In the genomic region with DNA sequence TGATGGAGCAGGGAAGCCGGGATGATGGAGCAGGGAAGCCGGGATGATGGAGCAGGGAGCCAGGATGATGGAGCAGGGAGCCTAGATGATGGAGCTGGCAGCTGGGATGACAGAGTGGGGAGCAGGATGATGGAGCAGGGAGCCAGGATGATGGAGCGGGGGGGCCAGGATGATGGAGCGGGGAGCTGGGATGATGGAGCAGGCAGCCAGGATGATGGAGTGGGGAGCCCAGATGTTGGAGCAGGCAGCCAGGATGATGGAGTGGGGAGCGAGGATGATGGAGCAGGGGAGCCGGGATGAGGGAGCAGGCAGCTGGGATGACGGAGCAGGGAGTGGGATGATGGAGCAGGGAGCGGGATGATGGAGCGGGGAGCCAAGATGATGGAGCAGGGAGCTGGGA, we compare ENCODE assay signal across 14 cellular contexts. TPM values are rescaled to one million over a fixed set of nuclear protein-coding genes. Genes with fewer than 3 reads are reported as not detected.
DNase-seq lines count a peak whose midpoint lies in the region; ATAC-seq, FAIRE-seq and TF ChIP-seq lines count a peak whose summit lies in the region.
"Had no signal": no experiment of that assay in that cellular context is flagged by ENCODE, and none has a peak within 500 bp of the region (broad histone marks: within the 10 kb centered on the region; RNA-seq: fewer than 3 reads in every experiment).

No MANE protein-coding gene starts in this region.

- no peak overlapping the region for H2AFZ ChIP-seq in DND-41 (ENCODE audit: low read depth, low read length)
- H2AFZ ChIP-seq in mesenchymal stem cell (ENCODE audit: low read depth, low read length), result no peak overlapping the region

- DNase-seq in A549 (ENCODE audit: low read depth in 1 of 2, low spot score in 1 of 2) (no peak), DND-41 (no peak), mesenchymal stem cell (no peak), NCI-H1048 (lab: John Stamatoyannopoulos, UW) (no peak), COLO668 (lab: John Stamatoyannopoulos, UW; ENCODE audit: unreplicated experiment) (no peak)
- DNase-seq in activated naive CD4-positive, alpha-beta T cell treated with anti-CD3 and anti-CD28 coated beads, Interleukin-2, amount 50 U/mL, for 72 hours (ENCODE audit: low spot score in 2 of 2), result no peak
- DNase-seq: NCI-H1436 treated with DMSO at 0.1 percent for 48 hours; NCI-H69; SHP77 treated with DMSO at 0.1 percent for 48 hours; stimulated activated CD4-positive, alpha-beta T cell treated with anti-CD3 and anti-CD28 coated beads, Interleukin-2, amount 100 ng/mL, for 24 hours had no signal

- no peak overlapping the region for H2BK5ac ChIP-seq in mesenchymal stem cell (ENCODE audit: low read depth, low read length, poor library complexity, severe bottlenecking)

- ATAC-seq in A549 (no peak), DND-41 (ENCODE audit: insufficient read depth, low read depth) (no peak), GM18502 (IDR thresholded peaks at IDR 0.05; ENCODE audit: poor library complexity, unreplicated experiment) (no peak), HG03469 (IDR thresholded peaks at IDR 0.05; ENCODE audit: unreplicated experiment) (no peak)
- no peak for ATAC-seq in activated naive CD4-positive, alpha-beta T cell treated with anti-CD3 and anti-CD28 coated beads, Interleukin-2, amount 50 U/mL, for 72 hours
- ATAC-seq: esophagus mucosa had no signal

- peak overlapping the region; percentile 62 for H4K91ac ChIP-seq in mesenchymal stem cell (ENCODE audit: low read length)

- peaks cover 95% of the 10 kb centered on the region for H3K79me2 ChIP-seq in DND-41 (ENCODE audit: insufficient read depth, low read length)

- TF ChIP-seq RAD21 in A549 (conservative IDR thresholded peaks at IDR 0.05 in 1 of 2, IDR thresholded peaks at IDR 0.05 in 1 of 2), result no peak

- no peak for FAIRE-seq in A549 (lab: Jason Lieb, UNC)

- CTCF ChIA-PET in A549 (lab: Yijun Ruan, JAX), result interaction anchor here (0.7 to 3.5 kb wide), 5 partner anchors 9 to 40 kb away, joined by 4 to 13 read pairs (median 4); no protein-coding TSS in a partner anchor

- 0 out of 3 replicates have a peak, but pooled peaks cover 3% of the 10 kb centered on the region for H3K9me3 ChIP-seq in A549
- peaks cover 4% of the 10 kb centered on the region for H3K9me3 ChIP-seq in DND-41 (ENCODE audit: insufficient read depth, low read length, severe bottlenecking)
- no peaks in the 10 kb centered on the region for H3K9me3 ChIP-seq in mesenchymal stem cell (ENCODE audit: control insufficient read depth, low read length)

- TF ChIP-seq CTCF in A549 (IDR thresholded peaks at IDR 0.05), result no peak
- no peak for TF ChIP-seq CTCF in DND-41 (IDR thresholded peaks at IDR 0.05; ENCODE audit: borderline replicate concordance, extremely low read depth, low read length, poor library complexity, severe bottlenecking)

- H3K9ac ChIP-seq in DND-41 (ENCODE audit: low read depth, low read length), result peak overlapping the region; percentile 66; the same call in 1 of the 2 replicates
- no peak overlapping the region for H3K9ac ChIP-seq in mesenchymal stem cell (ENCODE audit: low read length)

- peak overlapping the region; percentile 8 for H2AK5ac ChIP-seq in mesenchymal stem cell (ENCODE audit: low read length, severe bottlenecking)

- H3K4me3 ChIP-seq in A549, result no peak overlapping the region
- H3K4me3 ChIP-seq in DND-41 (ENCODE audit: low read depth in 1 of 2, low read length in 2 of 2), result peak overlapping the region in 1 of 2 experiments; percentile 44; a peak in 2 of 4 replicates
- H3K4me3 ChIP-seq in mesenchymal stem cell (ENCODE audit: insufficient read depth in 1 of 2, low read depth in 1 of 2, low read length in 2 of 2), result no peak overlapping the region

- peaks cover 44% of the 10 kb centered on the region for H3K36me3 ChIP-seq in DND-41 (ENCODE audit: insufficient read depth, low read length)
- H3K36me3 ChIP-seq in mesenchymal stem cell (ENCODE audit: control insufficient read depth in 1 of 2, insufficient read depth in 2 of 2, low read depth in 1 of 2, low read length in 2 of 2), result peaks cover 0 to 15% of the 10 kb centered on the region in 2 experiments

- peak overlapping the region; percentile 33 to 34 for H3K18ac ChIP-seq in mesenchymal stem cell (ENCODE audit: low read depth in 1 of 2, low read length in 2 of 2)

- no peak overlapping the region for H2BK120ac ChIP-seq in mesenchymal stem cell (ENCODE audit: low read depth, low read length)

- H3K79me1 ChIP-seq in mesenchymal stem cell (replicated peaks; ENCODE audit: low read length, poor library complexity, severe bottlenecking), result peaks cover 17% of the 10 kb centered on the region

- peaks cover 12 to 15% of the 10 kb centered on the region in 2 donors for H3K9me3 Mint-ChIP-seq in activated naive CD4-positive, alpha-beta T cell treated with anti-CD3 and anti-CD28 coated beads, Interleukin-2, amount 50 U/mL, for 72 hours

- TF ChIP-seq EP300 in A549 (IDR thresholded peaks at IDR 0.05), result no peak

- TF ChIP-seq POLR2A in A549 (IDR thresholded peaks at IDR 0.05; ENCODE audit: low read length), result no peak

- H3K27ac ChIP-seq in A549, result peak overlapping the region; percentile 86 to 94
- H3K27ac ChIP-seq in DND-41 (ENCODE audit: low read length), result peak overlapping the region; percentile 96
- H3K27ac ChIP-seq in mesenchymal stem cell (ENCODE audit: low read length, poor library complexity, severe bottlenecking), result peak overlapping the region; percentile 10
- H3K27ac ChIP-seq: VCaP had no signal

- no peak overlapping the region for H3K23ac ChIP-seq in mesenchymal stem cell (ENCODE audit: low read length in 2 of 2)

- H2BK12ac ChIP-seq in mesenchymal stem cell (ENCODE audit: low read length in 2 of 2), result peak overlapping the region in 1 of 2 experiments; percentile 19

- 87% methylated on average over 9 of the region's 9 CpGs for WGBS in A549 (ENCODE audit: missing lambda C conversion rate)
- WGBS in mesenchymal stem cell, result 98% methylated on average over 9 of the region's 9 CpGs

- H2BK15ac ChIP-seq in mesenchymal stem cell (ENCODE audit: low read depth, poor library complexity, severe bottlenecking), result peak overlapping the region; percentile 28

- H3K27ac Mint-ChIP-seq in activated naive CD4-positive, alpha-beta T cell treated with anti-CD3 and anti-CD28 coated beads, Interleukin-2, amount 50 U/mL, for 72 hours, result peak overlapping the region; percentile 92 to 97

- peak overlapping the region; percentile 76 for H4K8ac ChIP-seq in mesenchymal stem cell (ENCODE audit: low read length)

- peaks cover 21 to 58% of the 10 kb centered on the region in 2 donors for H3K36me3 Mint-ChIP-seq in activated naive CD4-positive, alpha-beta T cell treated with anti-CD3 and anti-CD28 coated beads, Interleukin-2, amount 50 U/mL, for 72 hours

- peaks cover 63% of the 10 kb centered on the region for H3K4me1 ChIP-seq in A549
- peaks cover 95% of the 10 kb centered on the region for H3K4me1 ChIP-seq in DND-41 (ENCODE audit: insufficient read depth, low read length)
- H3K4me1 ChIP-seq in mesenchymal stem cell (ENCODE audit: control insufficient read depth, insufficient read depth, low read depth, low read length), result peaks cover 37% of the 10 kb centered on the region

- POLR2A ChIA-PET in A549 (lab: Yijun Ruan, JAX), result no interaction called here

- peaks cover 60% of the 10 kb centered on the region for H4K20me1 ChIP-seq in DND-41 (ENCODE audit: insufficient read depth, low read length)

- H3K4me2 ChIP-seq in A549 (peak overlapping the region; percentile 79; the same call in 1 of the 3 replicates), DND-41 (ENCODE audit: insufficient read depth, low read length) (peak overlapping the region; percentile 63), mesenchymal stem cell (ENCODE audit: low read length, poor library complexity, severe bottlenecking) (no peak overlapping the region)

- peak overlapping the region in 1 of 2 experiments; percentile 28 for H3K4ac ChIP-seq in mesenchymal stem cell (ENCODE audit: low read depth in 1 of 2, low read length in 2 of 2)

- no peak overlapping the region for H3K14ac ChIP-seq in mesenchymal stem cell (ENCODE audit: low read length in 2 of 2)

- H3K27me3 ChIP-seq in DND-41 (ENCODE audit: insufficient read depth, low read length, poor library complexity) (no peaks in the 10 kb centered on the region), mesenchymal stem cell (ENCODE audit: control insufficient read depth in 1 of 2, insufficient read depth in 1 of 2, low read length in 2 of 2) (no peaks in the 10 kb centered on the region)

TF ChIP-seq in A549, 52 proteins besides CTCF, POLR2A, EP300 and RAD21 (continues in another document):
- TF ChIP-seq, protein P1, sequence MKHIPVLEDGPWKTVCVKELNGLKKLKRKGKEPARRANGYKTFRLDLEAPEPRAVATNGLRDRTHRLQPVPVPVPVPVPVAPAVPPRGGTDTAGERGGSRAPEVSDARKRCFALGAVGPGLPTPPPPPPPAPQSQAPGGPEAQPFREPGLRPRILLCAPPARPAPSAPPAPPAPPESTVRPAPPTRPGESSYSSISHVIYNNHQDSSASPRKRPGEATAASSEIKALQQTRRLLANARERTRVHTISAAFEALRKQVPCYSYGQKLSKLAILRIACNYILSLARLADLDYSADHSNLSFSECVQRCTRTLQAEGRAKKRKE (CRISPR knock-in tag; IDR thresholded peaks at IDR 0.05; ENCODE audit: low read depth), result peak; percentile 35; the same call in 1 of the 2 replicates
- TF ChIP-seq JUN (IDR thresholded peaks at IDR 0.05) (peak in 1 of 2 experiments; percentile 80; a peak in 2 of 5 replicates), NFE2L2 (conservative IDR thresholded peaks at IDR 0.05; ENCODE audit: low read length) (no peak), SREBF2 (IDR thresholded peaks at IDR 0.05) (no peak), KDM5A (IDR thresholded peaks at IDR 0.05) (no peak)
- TF ChIP-seq, protein P2, sequence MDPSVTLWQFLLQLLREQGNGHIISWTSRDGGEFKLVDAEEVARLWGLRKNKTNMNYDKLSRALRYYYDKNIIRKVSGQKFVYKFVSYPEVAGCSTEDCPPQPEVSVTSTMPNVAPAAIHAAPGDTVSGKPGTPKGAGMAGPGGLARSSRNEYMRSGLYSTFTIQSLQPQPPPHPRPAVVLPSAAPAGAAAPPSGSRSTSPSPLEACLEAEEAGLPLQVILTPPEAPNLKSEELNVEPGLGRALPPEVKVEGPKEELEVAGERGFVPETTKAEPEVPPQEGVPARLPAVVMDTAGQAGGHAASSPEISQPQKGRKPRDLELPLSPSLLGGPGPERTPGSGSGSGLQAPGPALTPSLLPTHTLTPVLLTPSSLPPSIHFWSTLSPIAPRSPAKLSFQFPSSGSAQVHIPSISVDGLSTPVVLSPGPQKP (IDR thresholded peaks at IDR 0.05; ENCODE audit: low read depth, low read length), result no peak

RNA-seq across cellular contexts. Expression of a gene that starts 16.0 kb away (rescaled TPM):
- polyA plus RNA-seq in A549 (2011; rRNA removed) (57.5 and 66.9 TPM in 2 replicates), A549 (2017; fragmentation: RNase III; extraction: RNeasy Plus Mini Kit Qiagen cat#74134 plus additional on column Dnase treatment) (111 to 115 TPM (median 114 TPM) in 3 replicates)
- polyA plus RNA-seq in A549 (2012; cell fraction: cytosol; rRNA removed), result 83.3 and 105 TPM in 2 replicates
- polyA plus RNA-seq in A549 (2012; cell fraction: nucleus; rRNA removed), result 194 and 199 TPM in 2 replicates
- 50.1 and 58.6 TPM in 2 replicates for polyA minus RNA-seq in A549 (2011; rRNA and poly(A)+ RNA removed)
- total RNA-seq in activated naive CD4-positive, alpha-beta T cell treated with anti-CD3 and anti-CD28 coated beads, Interleukin-2, amount 50 U/mL, for 72 hours, result 10 to 100 TPM; 58.9 to 88.0 TPM
- polyA plus RNA-seq in mesenchymal stem cell (2013, experiment 1 of 2), result 128 TPM
- polyA plus RNA-seq in mesenchymal stem cell (2013, experiment 2 of 2), result 130 TPM

Comparison
In these comparisons a context has a peak if more than half of its experiments do, and no peak if none do; other contexts are left out.
1. H3K27ac ChIP-seq: peak in every context shown above with its lines; median percentile 96 in DND-41; 90 in A549; 10 in mesenchymal stem cell.